In the genomic region with DNA sequence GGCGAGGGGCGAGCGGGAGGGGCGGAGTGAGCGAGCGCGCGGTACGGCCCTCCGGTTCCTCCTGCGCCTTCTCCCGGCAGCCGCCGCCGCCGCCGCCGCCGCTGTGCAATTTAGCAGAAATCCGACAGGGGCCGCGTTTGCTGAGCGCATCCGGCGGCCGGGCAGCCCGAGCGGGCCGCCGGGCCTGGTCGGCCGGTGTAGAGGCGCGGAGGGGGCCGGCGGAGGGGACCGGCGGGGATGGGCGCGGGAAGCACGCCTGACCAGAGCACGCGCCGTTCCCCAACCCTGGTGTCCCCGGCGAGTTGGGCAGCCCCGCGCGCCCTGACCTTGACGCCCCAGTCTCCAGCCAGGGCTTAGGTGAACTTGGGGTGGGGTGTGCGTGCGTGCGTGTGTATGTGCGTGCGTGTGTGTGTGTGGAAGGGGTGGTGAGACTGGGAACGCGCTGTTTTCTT, we compare ENCODE assay signal across 8 cellular contexts.
DNase-seq lines count a peak whose midpoint lies in the region; ATAC-seq and TF ChIP-seq lines count a peak whose summit lies in the region.

No MANE protein-coding gene starts in this region.

- intact Hi-C loops in Right ventricle myocardium superior (cut with DNase I) = loop anchor here (5.0 to 10.0 kb wide), 2 partner anchors 180 to 427 kb away; no protein-coding TSS in a partner anchor
- intact Hi-C loops in ovary (cut with DNase I) = no loop called here

- no peak overlapping the region for H3K27ac ChIP-seq in ovary

- H3K36me3 ChIP-seq in ovary = no peaks in the 10 kb centered on the region

- 0 to 1% (median 1%) methylated on average over 28 to 57 of the region's 57 CpGs for WGBS in ovary, 3 donors

- H3K4me3 ChIP-seq in ovary = peak overlapping the region; percentile 21

- DNase-seq in NCI-H146 (lab: John Stamatoyannopoulos, UW) (peak; percentile 16), NCI-H146 treated with DMSO at 0.1 percent for 48 hours (lab: John Stamatoyannopoulos, UW; ENCODE audit: unreplicated experiment) (no peak), HEK293T (ENCODE audit: extremely low spot score) (peak; percentile 69), NCI-H446 (lab: John Stamatoyannopoulos, UW) (peak; percentile 46 to 79), Right ventricle myocardium superior (peak; percentile 75), ovary (peak in 2 of 5 donors; percentile 59)
- DNase-seq in activated naive CD4-positive, alpha-beta T cell treated with anti-CD3 and anti-CD28 coated beads, Interleukin-2, amount 50 U/mL, for 16 hours = peak; percentile 48

- no peaks in the 10 kb centered on the region for H3K9me3 ChIP-seq in ovary

- H3K4me1 ChIP-seq in ovary (ENCODE audit: insufficient read depth) = peaks cover 13% of the 10 kb centered on the region

- TF ChIP-seq CTCF in ovary (IDR thresholded peaks at IDR 0.05) = peak in 1 of 3 donors; percentile 29

- CTCF ChIA-PET in HEK293T (lab: Yijun Ruan, JAX) = no interaction called here

- no peak for TF ChIP-seq POLR2A in ovary (IDR thresholded peaks at IDR 0.05)

- no peaks in the 10 kb centered on the region for H3K27me3 ChIP-seq in ovary

- POLR2A ChIA-PET in HEK293T (lab: Yijun Ruan, JAX) = no interaction called here

- TF ChIP-seq EP300 in ovary (IDR thresholded peaks at IDR 0.05) = no peak

- ATAC-seq in Right ventricle myocardium superior (ENCODE audit: poor library complexity) (peak; percentile 77), HG02763 (IDR thresholded peaks at IDR 0.05; ENCODE audit: unreplicated experiment) (no peak)

TF ChIP-seq in HEK293T, 16 proteins besides CTCF, POLR2A, EP300 and RAD21:
- TF ChIP-seq FOXA1 (IDR thresholded peaks at IDR 0.05) = no peak
- peak; percentile 58 for TF ChIP-seq L3MBTL2 (conservative IDR thresholded peaks at IDR 0.05)
